Comparison of ENCODE assay signal across 8 cellular contexts in genomic region chrX:54182194-54182863, GRCh38. TPM values are rescaled to one million over a fixed set of nuclear protein-coding genes. Genes with fewer than 3 reads are reported as not detected.
DNase-seq lines count a peak whose midpoint lies in the region; ATAC-seq and TF ChIP-seq lines count a peak whose summit lies in the region.

No MANE protein-coding gene starts in this region.

- DNase-seq in ELF-1 (ENCODE audit: low read depth, low spot score) = peak; percentile 65
- DNase-seq in Karpas-422 = peak; percentile 86
- DNase-seq in SW480 (ENCODE audit: low spot score) = peak; percentile 60
- peak; percentile 60 for DNase-seq in activated naive CD8-positive, alpha-beta T cell treated with anti-CD3 and anti-CD28 coated beads, Interleukin-2, amount 50 U/mL, for 24 hours
- DNase-seq in right atrium auricular region (ENCODE audit: low spot score) = peak; percentile 59
- DNase-seq in putamen (ENCODE audit: low spot score) = peak; percentile 59
- peak; percentile 76 to 88 for DNase-seq in aorta

- H3K4me1 ChIP-seq in Karpas-422 (ENCODE audit: low read length) (peaks cover 33% of the 10 kb centered on the region), right atrium auricular region (peaks cover 0 to 18% of the 10 kb centered on the region in 2 donors), aorta (ENCODE audit: control insufficient read depth in 1 of 2, insufficient read depth in 2 of 2, low read length in 2 of 2) (no peaks in the 10 kb centered on the region)

- H3K9me3 ChIP-seq in Karpas-422 (ENCODE audit: low read length) (no peaks in the 10 kb centered on the region), right atrium auricular region (no peaks in the 10 kb centered on the region), aorta (ENCODE audit: control insufficient read depth, low read length) (no peaks in the 10 kb centered on the region)

- no peaks in the 10 kb centered on the region for H4K20me1 ChIP-seq in Karpas-422 (ENCODE audit: insufficient read depth, low read depth, low read length)

- no peaks in the 10 kb centered on the region for H3K9me2 ChIP-seq in Karpas-422 (replicated peaks; ENCODE audit: insufficient read depth, low read length)

- no peaks in the 10 kb centered on the region for H3K9me3 Mint-ChIP-seq in activated naive CD8-positive, alpha-beta T cell treated with anti-CD3 and anti-CD28 coated beads, Interleukin-2, amount 50 U/mL, for 24 hours

- peak overlapping the region; percentile 95 for H3K9ac ChIP-seq in Karpas-422 (ENCODE audit: low read length)

- peak overlapping the region; percentile 77 for H3K27ac Mint-ChIP-seq in activated naive CD8-positive, alpha-beta T cell treated with anti-CD3 and anti-CD28 coated beads, Interleukin-2, amount 50 U/mL, for 24 hours

- H3K79me2 ChIP-seq in Karpas-422 (ENCODE audit: low read length) = peaks cover 56% of the 10 kb centered on the region

- peak overlapping the region; percentile 92 for H3K4me3 Mint-ChIP-seq in activated naive CD8-positive, alpha-beta T cell treated with anti-CD3 and anti-CD28 coated beads, Interleukin-2, amount 50 U/mL, for 24 hours

- H2AFZ ChIP-seq in Karpas-422 (ENCODE audit: low read length) = no peak overlapping the region

- H3K4me3 ChIP-seq in Karpas-422 (ENCODE audit: low read length) = peak overlapping the region; percentile 74
- peak overlapping the region; percentile 64 to 75 for H3K4me3 ChIP-seq in right atrium auricular region
- H3K4me3 ChIP-seq in aorta (ENCODE audit: low read length in 2 of 2) = peak overlapping the region; percentile 46 to 90

- peaks cover 6% of the 10 kb centered on the region; the same call in 1 of the 2 replicates for H3K36me3 ChIP-seq in Karpas-422 (ENCODE audit: insufficient read depth, low read length)
- H3K36me3 ChIP-seq in right atrium auricular region = no peaks in the 10 kb centered on the region
- no peaks in the 10 kb centered on the region for H3K36me3 ChIP-seq in aorta (ENCODE audit: control insufficient read depth in 1 of 2, insufficient read depth in 2 of 2, low read length in 1 of 2)

- peak overlapping the region; percentile 75 for H3K27ac ChIP-seq in Karpas-422 (ENCODE audit: low read length)
- peak overlapping the region; percentile 83 to 93 for H3K27ac ChIP-seq in right atrium auricular region
- peak overlapping the region in 1 of 2 donors; percentile 83 for H3K27ac ChIP-seq in aorta (ENCODE audit: low read depth in 1 of 2, low read length in 2 of 2)

- intact Hi-C loops in aorta (cut with DNase I) = loop anchor here (5.0 to 10.0 kb wide), 2 partner anchors 140 to 172 kb away; partner anchors contain the start of genes PHF8 (in 2 of the 2) and WNK3 (in 1 of the 2)

- no peaks in the 10 kb centered on the region for H3K27me3 Mint-ChIP-seq in activated naive CD8-positive, alpha-beta T cell treated with anti-CD3 and anti-CD28 coated beads, Interleukin-2, amount 50 U/mL, for 24 hours

- 0 to 53% methylated on average over 29 to 36 of the region's 36 CpGs for WGBS in aorta, 2 donors

- H3K4me2 ChIP-seq in Karpas-422 (ENCODE audit: low read depth, low read length, poor library complexity, severe bottlenecking) = peak overlapping the region; percentile 92

- H3K27me3 ChIP-seq in Karpas-422 (ENCODE audit: low read length) (no peaks in the 10 kb centered on the region), right atrium auricular region (no peaks in the 10 kb centered on the region), aorta (ENCODE audit: control insufficient read depth in 1 of 2, insufficient read depth in 2 of 2, low read length in 1 of 2) (no peaks in the 10 kb centered on the region)

- H3K4me1 Mint-ChIP-seq in activated naive CD8-positive, alpha-beta T cell treated with anti-CD3 and anti-CD28 coated beads, Interleukin-2, amount 50 U/mL, for 24 hours = peaks cover 51% of the 10 kb centered on the region

- ATAC-seq in GM21723 (IDR thresholded peaks at IDR 0.05; ENCODE audit: unreplicated experiment) (peak; percentile 69), aorta (ENCODE audit: low FRiP score) (peak; percentile 54)
- ATAC-seq in activated naive CD8-positive, alpha-beta T cell treated with anti-CD3 and anti-CD28 coated beads, Interleukin-2, amount 50 U/mL, for 24 hours = peak; percentile 70

- H3K36me3 Mint-ChIP-seq in activated naive CD8-positive, alpha-beta T cell treated with anti-CD3 and anti-CD28 coated beads, Interleukin-2, amount 50 U/mL, for 24 hours (ENCODE audit: low read depth) = peaks cover 37% of the 10 kb centered on the region

- no peak for TF ChIP-seq CTCF in right atrium auricular region (IDR thresholded peaks at IDR 0.05)

RNA-seq across cellular contexts. Expression of gene FAM120C, which starts 0.7 kb away (rescaled TPM):
- total RNA-seq in Karpas-422 (2014; rRNA removed; shearing (Covaris generic); ENCODE audit: low replicate concordance) = 11.1 and 16.6 TPM in 2 replicates
- total RNA-seq in right atrium auricular region (1 to 10 TPM; 4.3 to 4.6 TPM), aorta (10 to 100 TPM; 10.1 to 14.1 TPM)
- 1 to 10 TPM; 1.1 to 5.2 TPM for polyA plus RNA-seq in aorta
